16 cellular contexts compared by ENCODE assay signal in genomic region chr3:194160158-194160557, GRCh38. TPM values are rescaled to one million over a fixed set of nuclear protein-coding genes. Genes with fewer than 3 reads are reported as not detected.
DNase-seq lines count a peak whose midpoint lies in the region; FAIRE-seq and TF ChIP-seq lines count a peak whose summit lies in the region.
"Had no signal": no experiment of that assay in that cellular context is flagged by ENCODE, and none has a peak within 500 bp of the region (broad histone marks: within the 10 kb centered on the region; RNA-seq: fewer than 3 reads in every experiment).

No MANE protein-coding gene starts in this region.

- no peaks in the 10 kb centered on the region for H3K9me3 Mint-ChIP-seq in progenitor cell of endocrine pancreas (ENCODE audit: low read depth)
- H3K9me3 Mint-ChIP-seq: CD8-positive, alpha-beta T cell had no signal

- H2BK12ac ChIP-seq in H1 (ENCODE audit: low read depth, low read length): no peak overlapping the region
- peak overlapping the region in 1 of 2 experiments; percentile 56 for H2BK12ac ChIP-seq in mesenchymal stem cell (ENCODE audit: low read length in 2 of 2)

- no peaks in the 10 kb centered on the region for H3K27me3 Mint-ChIP-seq in progenitor cell of endocrine pancreas

- H3K14ac ChIP-seq in H1 (ENCODE audit: insufficient read length): no peak overlapping the region
- H3K14ac ChIP-seq in mesenchymal stem cell (ENCODE audit: low read length in 2 of 2): no peak overlapping the region

- H3K4me1 ChIP-seq in H1 (replicated peaks in 1 of 4; ENCODE audit: control insufficient read depth in 3 of 4, insufficient read depth in 4 of 4, low read length in 3 of 4): peaks cover 0 to 6% (median 2%) of the 10 kb centered on the region in 4 experiments; a peak in 5 of 7 replicates
- H3K4me1 ChIP-seq in mesenchymal stem cell (ENCODE audit: control insufficient read depth, insufficient read depth, low read depth, low read length): peaks cover 2% of the 10 kb centered on the region
- H3K4me1 ChIP-seq in sigmoid colon: peaks cover 0 to 12% (median 7%) of the 10 kb centered on the region in 4 donors
- H3K4me1 ChIP-seq: BE2C had no signal

- H3K4me2 ChIP-seq in H1 (ENCODE audit: insufficient read depth in 1 of 2, low read depth in 2 of 2, low read length in 2 of 2) (no peak overlapping the region), mesenchymal stem cell (ENCODE audit: low read length, poor library complexity, severe bottlenecking) (no peak overlapping the region)

- no peak for TF ChIP-seq POLR2A in H1 (IDR thresholded peaks at IDR 0.05; ENCODE audit: control extremely low read depth in 1 of 2, low read depth in 2 of 2, low read length in 2 of 2)
- no peak for TF ChIP-seq POLR2A in sigmoid colon (IDR thresholded peaks at IDR 0.05)

- peak overlapping the region; percentile 50 for H4K91ac ChIP-seq in H1 (replicated peaks; ENCODE audit: insufficient read length, low read length)
- no peak overlapping the region for H4K91ac ChIP-seq in mesenchymal stem cell (ENCODE audit: low read length)

- no peaks in the 10 kb centered on the region for H3K36me3 Mint-ChIP-seq in progenitor cell of endocrine pancreas (ENCODE audit: insufficient read depth)
- H3K36me3 Mint-ChIP-seq: CD8-positive, alpha-beta T cell had no signal

- TF ChIP-seq CTCF in H1 (IDR thresholded peaks at IDR 0.05; ENCODE audit: control extremely low read depth in 1 of 3, insufficient read depth in 1 of 3, low read depth in 1 of 3, low read length in 3 of 3) (no peak), progenitor cell of endocrine pancreas (IDR thresholded peaks at IDR 0.05; ENCODE audit: unreplicated experiment) (no peak), sigmoid colon (IDR thresholded peaks at IDR 0.05) (no peak)

- H3K18ac ChIP-seq in H1 (ENCODE audit: extremely low read depth, low read length) (no peak overlapping the region), mesenchymal stem cell (ENCODE audit: low read depth in 1 of 2, low read length in 2 of 2) (peak overlapping the region in 1 of 2 experiments; percentile 13)

- H3K4me3 ChIP-seq in H1 (ENCODE audit: extremely low read depth in 1 of 4, insufficient read depth in 2 of 4, low read depth in 3 of 4, low read length in 4 of 4) (no peak overlapping the region), mesenchymal stem cell (ENCODE audit: insufficient read depth in 1 of 2, low read depth in 1 of 2, low read length in 2 of 2) (no peak overlapping the region), sigmoid colon (no peak overlapping the region)
- H3K4me3 ChIP-seq: MG63 had no signal

- H2BK5ac ChIP-seq in H1 (ENCODE audit: low read depth, low read length) (peak overlapping the region; percentile 71; the same call in 1 of the 2 replicates), mesenchymal stem cell (ENCODE audit: low read depth, low read length, poor library complexity, severe bottlenecking) (no peak overlapping the region)

- no peak overlapping the region for H2BK120ac ChIP-seq in H1 (replicated peaks; ENCODE audit: low read depth, low read length)
- H2BK120ac ChIP-seq in mesenchymal stem cell (ENCODE audit: low read depth, low read length): no peak overlapping the region

- H2AFZ ChIP-seq in H1 (ENCODE audit: low read length): no peak overlapping the region
- H2AFZ ChIP-seq in mesenchymal stem cell (ENCODE audit: low read depth, low read length): no peak overlapping the region

- TF ChIP-seq EP300 in H1 (IDR thresholded peaks at IDR 0.05; ENCODE audit: borderline replicate concordance in 1 of 2, low read depth in 2 of 2, low read length in 2 of 2) (no peak), sigmoid colon (IDR thresholded peaks at IDR 0.05) (no peak)

- H3K27ac ChIP-seq in H1 (ENCODE audit: low read depth, low read length) (no peak overlapping the region), mesenchymal stem cell (ENCODE audit: low read length, poor library complexity, severe bottlenecking) (no peak overlapping the region), sigmoid colon (no peak overlapping the region)

- CTCF ChIA-PET in H1 (lab: Charles Lee; ENCODE audit: partially characterized antibody): interaction anchor here (0.7 to 5.0 kb wide), 11 partner anchors 8 to 410 kb away, joined by 3 to 24 read pairs (median 4); no protein-coding TSS in a partner anchor

- no peak overlapping the region for H3K4ac ChIP-seq in H1 (replicated peaks; ENCODE audit: insufficient read length, low read depth, low read length)
- no peak overlapping the region for H3K4ac ChIP-seq in mesenchymal stem cell (ENCODE audit: low read depth in 1 of 2, low read length in 2 of 2)

- H3K23ac ChIP-seq in H1 (ENCODE audit: insufficient read length) (no peak overlapping the region), mesenchymal stem cell (ENCODE audit: low read length in 2 of 2) (no peak overlapping the region)

- H3K4me1 Mint-ChIP-seq in progenitor cell of endocrine pancreas (ENCODE audit: low read depth): peaks cover 38% of the 10 kb centered on the region

- H4K8ac ChIP-seq in H1 (ENCODE audit: extremely low read depth, insufficient read depth, low read length) (no peak overlapping the region), mesenchymal stem cell (ENCODE audit: low read length) (peak overlapping the region; percentile 31)

- H2BK20ac ChIP-seq in H1 (ENCODE audit: low read length): no peak overlapping the region; the same call in 1 of the 2 replicates

- peak overlapping the region; percentile 67 for H3K27ac Mint-ChIP-seq in progenitor cell of endocrine pancreas
- H3K27ac Mint-ChIP-seq: CD8-positive, alpha-beta T cell had no signal

- intact Hi-C loops in sigmoid colon (cut with DNase I): no loop called here

- H3K79me1 ChIP-seq in H1 (ENCODE audit: low read depth, low read length) (no peaks in the 10 kb centered on the region), mesenchymal stem cell (replicated peaks; ENCODE audit: low read length, poor library complexity, severe bottlenecking) (no peaks in the 10 kb centered on the region)

- no peaks in the 10 kb centered on the region for H3K79me2 ChIP-seq in H1 (ENCODE audit: control insufficient read depth in 1 of 2, insufficient read depth in 2 of 2, low read length in 2 of 2)

- H2AK5ac ChIP-seq in H1 (ENCODE audit: low read depth, low read length) (no peak overlapping the region), mesenchymal stem cell (ENCODE audit: low read length, severe bottlenecking) (no peak overlapping the region)

- no peak overlapping the region for H4K5ac ChIP-seq in H1 (ENCODE audit: insufficient read length, low read depth, low read length)

- no peak overlapping the region for H3K56ac ChIP-seq in H1 (replicated peaks; ENCODE audit: insufficient read length, low read depth, low read length)

- H3K36me3 ChIP-seq in H1 (ENCODE audit: control insufficient read depth in 2 of 4, insufficient read depth in 4 of 4, low read length in 3 of 4) (no peaks in the 10 kb centered on the region), mesenchymal stem cell (ENCODE audit: control insufficient read depth in 1 of 2, insufficient read depth in 2 of 2, low read depth in 1 of 2, low read length in 2 of 2) (no peaks in the 10 kb centered on the region), sigmoid colon (no peaks in the 10 kb centered on the region)
- H3K36me3 ChIP-seq: BE2C, MG63 had no signal

- no peaks in the 10 kb centered on the region for H3K9me3 ChIP-seq in H1 (ENCODE audit: insufficient read depth in 2 of 2, low read depth in 1 of 2, low read length in 1 of 2)
- no peaks in the 10 kb centered on the region for H3K9me3 ChIP-seq in mesenchymal stem cell (ENCODE audit: control insufficient read depth, low read length)
- no peaks in the 10 kb centered on the region for H3K9me3 ChIP-seq in sigmoid colon
- H3K9me3 ChIP-seq: BE2C, MG63 had no signal

- no peaks in the 10 kb centered on the region; the same call in 1 of the 2 replicates for H3K23me2 ChIP-seq in H1 (ENCODE audit: low read depth, low read length)

- POLR2A ChIA-PET in H1 (lab: Charles Lee; ENCODE audit: partially characterized antibody): no interaction called here

- TF ChIP-seq RAD21 in H1 (IDR thresholded peaks at IDR 0.05 in 1 of 2, conservative IDR thresholded peaks at IDR 0.05 in 1 of 2; ENCODE audit: low read depth in 2 of 2, low read length in 2 of 2): no peak

- H3K4me3 Mint-ChIP-seq in progenitor cell of endocrine pancreas (ENCODE audit: low read depth): no peak overlapping the region
- H3K4me3 Mint-ChIP-seq: CD8-positive, alpha-beta T cell had no signal

- H3K9ac ChIP-seq in H1 (replicated peaks in 1 of 4; ENCODE audit: extremely low read depth in 1 of 4, low read depth in 3 of 4, low read length in 3 of 4) (no peak overlapping the region), mesenchymal stem cell (ENCODE audit: low read length) (no peak overlapping the region)

- H3K27me3 ChIP-seq in H1 (replicated peaks in 1 of 4; ENCODE audit: control insufficient read depth in 3 of 4, extremely low read depth in 1 of 4, insufficient read depth in 3 of 4, low read length in 3 of 4) (no peaks in the 10 kb centered on the region; a peak in 1 of 7 replicates), mesenchymal stem cell (ENCODE audit: control insufficient read depth in 1 of 2, insufficient read depth in 1 of 2, low read length in 2 of 2) (peaks cover 59 to 82% of the 10 kb centered on the region in 2 experiments), sigmoid colon (no peaks in the 10 kb centered on the region)
- H3K27me3 ChIP-seq: BE2C, MG63 had no signal

- FAIRE-seq in H1 (lab: Jason Lieb, UNC) (no peak), RCC 7860 (lab: Jason Lieb, UNC) (no peak)
- FAIRE-seq: H54 had no signal

- no peak overlapping the region for H2BK15ac ChIP-seq in H1 (ENCODE audit: low read length)
- H2BK15ac ChIP-seq in mesenchymal stem cell (ENCODE audit: low read depth, poor library complexity, severe bottlenecking): peak overlapping the region; percentile 60

- WGBS in H1 (ENCODE audit: extremely low coverage in 1 of 2, insufficient coverage in 1 of 2, insufficient read length in 1 of 2, insufficient replicate concordance in 2 of 2, low coverage in 1 of 2, low lambda C conversion rate in 2 of 2, missing lambda C conversion rate in 1 of 2), 2 experiments: 85% methylated on average over 4 of the region's 4 CpGs; no CpG with 5 or more reads in 1 of the 2 experiments
- WGBS in mesenchymal stem cell: 87% methylated on average over 4 of the region's 4 CpGs
- WGBS in sigmoid colon, 2 donors: 89 to 93% methylated on average over 4 of the region's 4 CpGs

- H4K20me1 ChIP-seq in H1 (replicated peaks in 1 of 2; ENCODE audit: control insufficient read depth in 1 of 2, insufficient read depth in 2 of 2, low read length in 2 of 2): no peaks in the 10 kb centered on the region

- DNase-seq in H1 (ENCODE audit: low read depth in 1 of 2, low spot score in 2 of 2): no peak
- DNase-seq in mesenchymal stem cell: no peak
- no peak for DNase-seq in progenitor cell of endocrine pancreas (ENCODE audit: low spot score, unreplicated experiment)
- DNase-seq in ureter (ENCODE audit: low spot score): no peak
- DNase-seq in RCC 7860 (ENCODE audit: low spot score): no peak
- no peak for DNase-seq in central memory CD4-positive, alpha-beta T cell
- DNase-seq in sigmoid colon: no peak
- DNase-seq: BE2C; CD8-positive, alpha-beta T cell; GF-D8; MG63; NCI-H1092 treated with DMSO at 0.1 percent for 48 hours; NCI-H1694; NCI-H345; NCI-H526 treated with DMSO at 0.1 percent for 48 hours had no signal

RNA-seq across cellular contexts. Expression of gene HES1, which starts 24.2 kb away (rescaled TPM):
- 12.2 and 12.9 TPM in 2 replicates for total RNA-seq in H1 (2021; fragmentation: NEBNext Ultra II Directional; extraction: Animal tissue kit (Norgen Biotek cat#: 25700))
- polyA plus RNA-seq in H1 (2011; rRNA removed) (7.9 and 9.9 TPM in 2 replicates), sigmoid colon (10 to 100 TPM; 24.0 to 47.4 (median 45.4) TPM)
- polyA plus RNA-seq in H1 (2011; cell fraction: cytosol; rRNA removed): 8.8 TPM
- polyA plus RNA-seq in H1 (2011; cell fraction: nucleus; rRNA removed): 12.0 TPM
- 9.3 to 13.8 TPM (median 11.0 TPM) in 4 replicates for polyA plus RNA-seq in H1 (2012, experiment 1 of 2)
- polyA plus RNA-seq in H1 (2012, experiment 2 of 2): 14.2 TPM
- polyA plus RNA-seq in H1 (2013, experiment 1 of 2): 16.5 TPM
- 15.9 TPM for polyA plus RNA-seq in H1 (2013, experiment 2 of 2)
- polyA minus RNA-seq in H1 (2011; rRNA and poly(A)+ RNA removed): 4.8 and 5.7 TPM in 2 replicates
- 17.6 TPM for polyA minus RNA-seq in H1 (2011; cell fraction: cytosol; rRNA and poly(A)+ RNA removed)
- polyA minus RNA-seq in H1 (2011; cell fraction: nucleus; rRNA and poly(A)+ RNA removed): 18.8 TPM
- polyA plus RNA-seq in mesenchymal stem cell (2013, experiment 1 of 2): 194 TPM
- 184 TPM for polyA plus RNA-seq in mesenchymal stem cell (2013, experiment 2 of 2)
- total RNA-seq in progenitor cell of endocrine pancreas (129 and 142 TPM in 2 replicates), ureter (230 TPM), sigmoid colon (10 to 100 TPM; 17.4 to 35.0 (median 23.4) TPM)
